13 cellular contexts compared by ENCODE assay signal in the genomic region with DNA sequence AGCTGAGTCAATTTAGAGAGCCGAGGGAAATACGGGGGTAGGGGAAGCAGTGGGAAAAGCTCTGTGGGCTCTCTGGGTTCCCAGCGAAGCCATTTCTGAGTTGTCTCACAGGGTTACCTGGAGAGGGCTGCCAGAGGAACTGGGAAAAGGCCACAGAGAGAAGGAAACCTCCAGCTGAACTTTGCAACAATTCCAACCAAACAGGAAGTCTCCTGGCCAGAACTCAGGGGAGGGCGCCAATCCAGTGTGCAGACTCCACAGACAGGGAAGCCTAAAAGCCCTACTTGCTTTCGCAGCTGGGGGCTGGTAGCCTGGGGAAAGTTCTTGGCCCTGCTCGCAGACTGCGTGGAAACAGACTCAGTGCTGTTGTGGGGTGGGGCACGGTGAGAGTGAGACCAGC.
"Had no signal": no experiment of that assay in that cellular context is flagged by ENCODE, and none has a peak within 500 bp of the region (broad histone marks: within the 10 kb centered on the region; RNA-seq: fewer than 3 reads in every experiment).

No MANE protein-coding gene starts in this region.

- ATAC-seq: naive thymus-derived CD8-positive, alpha-beta T cell had no signal

- H3K9me3 ChIP-seq: uterus had no signal

- H3K27me3 ChIP-seq: dorsolateral prefrontal cortex, upper lobe of left lung, uterus had no signal

- H3K4me3 ChIP-seq: dorsolateral prefrontal cortex, tibial artery, upper lobe of left lung, uterus had no signal

- H3K36me3 ChIP-seq: tibial artery, upper lobe of left lung, uterus had no signal

- H3K4me1 ChIP-seq: tibial artery, upper lobe of left lung, uterus had no signal

- H3K27ac ChIP-seq: tibial artery, upper lobe of left lung, uterus had no signal

- DNase-seq: cortex of kidney; effector CD8-positive, alpha-beta T cell; islet precursor cell; mesendoderm; naive thymus-derived CD8-positive, alpha-beta T cell; right cardiac atrium; small intestine; stimulated activated CD4-positive, alpha-beta T cell treated with anti-CD3 and anti-CD28 coated beads, Interleukin-12 subunit alpha, Interleukin-12 subunit beta, amount 100 ng/mL, for 4 hours; stimulated activated naive CD4-positive, alpha-beta T cell; upper lobe of left lung; uterus had no signal
